15 cellular contexts compared by ENCODE assay signal in the genomic region with DNA sequence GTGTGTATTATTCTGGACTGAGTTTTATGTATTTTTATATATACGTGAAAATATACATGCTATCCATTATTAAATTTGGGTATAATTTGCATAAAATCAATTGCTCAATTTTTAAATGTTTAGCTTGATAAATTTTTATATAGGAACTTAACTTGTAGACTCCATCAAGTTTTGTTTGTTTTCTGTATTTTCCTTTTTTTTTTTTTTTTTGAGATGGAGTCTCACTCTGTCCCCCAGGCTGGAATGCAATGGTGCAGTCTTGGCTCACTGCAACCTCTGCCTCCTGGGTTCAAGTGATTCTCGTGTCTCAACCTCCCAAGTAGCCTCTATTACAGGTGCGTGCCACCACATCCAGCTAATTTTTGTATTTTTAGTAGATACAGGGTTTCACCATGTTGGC. TPM values are rescaled to one million over a fixed set of nuclear protein-coding genes. Genes with fewer than 3 reads are reported as not detected.
"Had no signal": no experiment of that assay in that cellular context is flagged by ENCODE, and none has a peak within 500 bp of the region (broad histone marks: within the 10 kb centered on the region; RNA-seq: fewer than 3 reads in every experiment).

No MANE protein-coding gene starts in this region.

RNA-seq across cellular contexts. Expression of a gene that starts 4.0 kb away (rescaled TPM):
- total RNA-seq: stomach, subcutaneous adipose tissue, suprapubic skin, temporal lobe, thoracic aorta, thyroid gland, tibial nerve, transverse colon, upper lobe of left lung, upper lobe of right lung, ureter, urinary bladder, uterus, vagina had no signal
- polyA plus RNA-seq: stomach, thymus, urinary bladder had no signal
